ENCODE assay signal across 1 cellular context in the genomic region with DNA sequence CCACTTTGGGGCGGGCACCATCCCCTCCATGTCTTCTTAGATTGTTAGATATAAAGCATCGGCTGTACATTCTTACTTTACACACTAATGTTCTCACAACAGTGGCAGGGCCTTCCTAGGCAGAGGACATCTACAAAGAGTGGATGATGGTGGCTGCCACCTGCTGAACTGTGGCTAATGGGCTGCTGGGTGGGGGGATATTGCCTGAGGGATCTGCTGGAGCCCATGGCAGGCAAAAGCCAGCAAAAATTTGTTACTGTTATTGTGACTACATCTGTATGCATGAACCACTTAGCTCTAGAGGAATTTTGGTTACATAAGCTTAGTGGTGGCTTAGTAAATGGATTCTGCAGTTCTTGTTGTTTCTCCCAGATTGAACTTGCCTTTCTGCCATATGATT.
TF ChIP-seq lines count a peak whose summit lies in the region.

No MANE protein-coding gene starts in this region.

TF ChIP-seq in WTC11, 78 proteins besides CTCF, POLR2A, EP300 and RAD21:
- TF ChIP-seq SOX15 (CRISPR knock-in tag; IDR thresholded peaks at IDR 0.05) (no peak), ZNF121 (CRISPR knock-in tag; IDR thresholded peaks at IDR 0.05) (no peak), CREM (CRISPR knock-in tag; IDR thresholded peaks at IDR 0.05) (no peak), RELA (CRISPR knock-in tag; IDR thresholded peaks at IDR 0.05; ENCODE audit: borderline replicate concordance) (no peak), GRHL2 (CRISPR knock-in tag; IDR thresholded peaks at IDR 0.05; ENCODE audit: insufficient replicate concordance, severe bottlenecking) (no peak), ZNF138 (CRISPR knock-in tag; conservative IDR thresholded peaks at IDR 0.05) (no peak), NR2C2 (CRISPR knock-in tag; IDR thresholded peaks at IDR 0.05) (no peak), NFATC4 (CRISPR knock-in tag; IDR thresholded peaks at IDR 0.05) (no peak), EMX1 (CRISPR knock-in tag; IDR thresholded peaks at IDR 0.05) (no peak), GABPB1 (CRISPR knock-in tag; IDR thresholded peaks at IDR 0.05) (no peak)
- TF ChIP-seq, protein P1, sequence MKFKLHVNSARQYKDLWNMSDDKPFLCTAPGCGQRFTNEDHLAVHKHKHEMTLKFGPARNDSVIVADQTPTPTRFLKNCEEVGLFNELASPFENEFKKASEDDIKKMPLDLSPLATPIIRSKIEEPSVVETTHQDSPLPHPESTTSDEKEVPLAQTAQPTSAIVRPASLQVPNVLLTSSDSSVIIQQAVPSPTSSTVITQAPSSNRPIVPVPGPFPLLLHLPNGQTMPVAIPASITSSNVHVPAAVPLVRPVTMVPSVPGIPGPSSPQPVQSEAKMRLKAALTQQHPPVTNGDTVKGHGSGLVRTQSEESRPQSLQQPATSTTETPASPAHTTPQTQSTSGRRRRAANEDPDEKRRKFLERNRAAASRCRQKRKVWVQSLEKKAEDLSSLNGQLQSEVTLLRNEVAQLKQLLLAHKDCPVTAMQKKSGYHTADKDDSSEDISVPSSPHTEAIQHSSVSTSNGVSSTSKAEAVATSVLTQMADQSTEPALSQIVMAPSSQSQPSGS (CRISPR knock-in tag; IDR thresholded peaks at IDR 0.05; ENCODE audit: borderline replicate concordance, low read depth) = no peak
- TF ChIP-seq, protein P2, sequence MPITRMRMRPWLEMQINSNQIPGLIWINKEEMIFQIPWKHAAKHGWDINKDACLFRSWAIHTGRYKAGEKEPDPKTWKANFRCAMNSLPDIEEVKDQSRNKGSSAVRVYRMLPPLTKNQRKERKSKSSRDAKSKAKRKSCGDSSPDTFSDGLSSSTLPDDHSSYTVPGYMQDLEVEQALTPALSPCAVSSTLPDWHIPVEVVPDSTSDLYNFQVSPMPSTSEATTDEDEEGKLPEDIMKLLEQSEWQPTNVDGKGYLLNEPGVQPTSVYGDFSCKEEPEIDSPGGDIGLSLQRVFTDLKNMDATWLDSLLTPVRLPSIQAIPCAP (CRISPR knock-in tag; IDR thresholded peaks at IDR 0.05) = no peak
- TF ChIP-seq, protein P3, sequence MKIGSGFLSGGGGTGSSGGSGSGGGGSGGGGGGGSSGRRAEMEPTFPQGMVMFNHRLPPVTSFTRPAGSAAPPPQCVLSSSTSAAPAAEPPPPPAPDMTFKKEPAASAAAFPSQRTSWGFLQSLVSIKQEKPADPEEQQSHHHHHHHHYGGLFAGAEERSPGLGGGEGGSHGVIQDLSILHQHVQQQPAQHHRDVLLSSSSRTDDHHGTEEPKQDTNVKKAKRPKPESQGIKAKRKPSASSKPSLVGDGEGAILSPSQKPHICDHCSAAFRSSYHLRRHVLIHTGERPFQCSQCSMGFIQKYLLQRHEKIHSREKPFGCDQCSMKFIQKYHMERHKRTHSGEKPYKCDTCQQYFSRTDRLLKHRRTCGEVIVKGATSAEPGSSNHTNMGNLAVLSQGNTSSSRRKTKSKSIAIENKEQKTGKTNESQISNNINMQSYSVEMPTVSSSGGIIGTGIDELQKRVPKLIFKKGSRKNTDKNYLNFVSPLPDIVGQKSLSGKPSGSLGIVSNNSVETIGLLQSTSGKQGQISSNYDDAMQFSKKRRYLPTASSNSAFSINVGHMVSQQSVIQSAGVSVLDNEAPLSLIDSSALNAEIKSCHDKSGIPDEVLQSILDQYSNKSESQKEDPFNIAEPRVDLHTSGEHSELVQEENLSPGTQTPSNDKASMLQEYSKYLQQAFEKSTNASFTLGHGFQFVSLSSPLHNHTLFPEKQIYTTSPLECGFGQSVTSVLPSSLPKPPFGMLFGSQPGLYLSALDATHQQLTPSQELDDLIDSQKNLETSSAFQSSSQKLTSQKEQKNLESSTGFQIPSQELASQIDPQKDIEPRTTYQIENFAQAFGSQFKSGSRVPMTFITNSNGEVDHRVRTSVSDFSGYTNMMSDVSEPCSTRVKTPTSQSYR (CRISPR knock-in tag; IDR thresholded peaks at IDR 0.05) = no peak
- TF ChIP-seq, protein P4, sequence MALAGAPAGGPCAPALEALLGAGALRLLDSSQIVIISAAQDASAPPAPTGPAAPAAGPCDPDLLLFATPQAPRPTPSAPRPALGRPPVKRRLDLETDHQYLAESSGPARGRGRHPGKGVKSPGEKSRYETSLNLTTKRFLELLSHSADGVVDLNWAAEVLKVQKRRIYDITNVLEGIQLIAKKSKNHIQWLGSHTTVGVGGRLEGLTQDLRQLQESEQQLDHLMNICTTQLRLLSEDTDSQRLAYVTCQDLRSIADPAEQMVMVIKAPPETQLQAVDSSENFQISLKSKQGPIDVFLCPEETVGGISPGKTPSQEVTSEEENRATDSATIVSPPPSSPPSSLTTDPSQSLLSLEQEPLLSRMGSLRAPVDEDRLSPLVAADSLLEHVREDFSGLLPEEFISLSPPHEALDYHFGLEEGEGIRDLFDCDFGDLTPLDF (CRISPR knock-in tag; IDR thresholded peaks at IDR 0.05) = no peak
- TF ChIP-seq, protein P5, sequence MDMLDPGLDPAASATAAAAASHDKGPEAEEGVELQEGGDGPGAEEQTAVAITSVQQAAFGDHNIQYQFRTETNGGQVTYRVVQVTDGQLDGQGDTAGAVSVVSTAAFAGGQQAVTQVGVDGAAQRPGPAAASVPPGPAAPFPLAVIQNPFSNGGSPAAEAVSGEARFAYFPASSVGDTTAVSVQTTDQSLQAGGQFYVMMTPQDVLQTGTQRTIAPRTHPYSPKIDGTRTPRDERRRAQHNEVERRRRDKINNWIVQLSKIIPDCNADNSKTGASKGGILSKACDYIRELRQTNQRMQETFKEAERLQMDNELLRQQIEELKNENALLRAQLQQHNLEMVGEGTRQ (CRISPR knock-in tag; IDR thresholded peaks at IDR 0.05) = no peak
- TF ChIP-seq, protein P6, sequence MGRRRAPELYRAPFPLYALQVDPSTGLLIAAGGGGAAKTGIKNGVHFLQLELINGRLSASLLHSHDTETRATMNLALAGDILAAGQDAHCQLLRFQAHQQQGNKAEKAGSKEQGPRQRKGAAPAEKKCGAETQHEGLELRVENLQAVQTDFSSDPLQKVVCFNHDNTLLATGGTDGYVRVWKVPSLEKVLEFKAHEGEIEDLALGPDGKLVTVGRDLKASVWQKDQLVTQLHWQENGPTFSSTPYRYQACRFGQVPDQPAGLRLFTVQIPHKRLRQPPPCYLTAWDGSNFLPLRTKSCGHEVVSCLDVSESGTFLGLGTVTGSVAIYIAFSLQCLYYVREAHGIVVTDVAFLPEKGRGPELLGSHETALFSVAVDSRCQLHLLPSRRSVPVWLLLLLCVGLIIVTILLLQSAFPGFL (CRISPR knock-in tag; IDR thresholded peaks at IDR 0.05; ENCODE audit: borderline replicate concordance) = no peak
- TF ChIP-seq, protein P7, sequence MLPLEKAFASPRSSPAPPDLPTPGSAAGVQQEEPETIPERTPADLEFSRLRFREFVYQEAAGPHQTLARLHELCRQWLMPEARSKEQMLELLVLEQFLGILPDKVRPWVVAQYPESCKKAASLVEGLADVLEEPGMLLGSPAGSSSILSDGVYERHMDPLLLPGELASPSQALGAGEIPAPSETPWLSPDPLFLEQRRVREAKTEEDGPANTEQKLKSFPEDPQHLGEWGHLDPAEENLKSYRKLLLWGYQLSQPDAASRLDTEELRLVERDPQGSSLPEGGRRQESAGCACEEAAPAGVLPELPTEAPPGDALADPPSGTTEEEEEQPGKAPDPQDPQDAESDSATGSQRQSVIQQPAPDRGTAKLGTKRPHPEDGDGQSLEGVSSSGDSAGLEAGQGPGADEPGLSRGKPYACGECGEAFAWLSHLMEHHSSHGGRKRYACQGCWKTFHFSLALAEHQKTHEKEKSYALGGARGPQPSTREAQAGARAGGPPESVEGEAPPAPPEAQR (CRISPR knock-in tag; IDR thresholded peaks at IDR 0.05) = no peak
- TF ChIP-seq, protein P8, sequence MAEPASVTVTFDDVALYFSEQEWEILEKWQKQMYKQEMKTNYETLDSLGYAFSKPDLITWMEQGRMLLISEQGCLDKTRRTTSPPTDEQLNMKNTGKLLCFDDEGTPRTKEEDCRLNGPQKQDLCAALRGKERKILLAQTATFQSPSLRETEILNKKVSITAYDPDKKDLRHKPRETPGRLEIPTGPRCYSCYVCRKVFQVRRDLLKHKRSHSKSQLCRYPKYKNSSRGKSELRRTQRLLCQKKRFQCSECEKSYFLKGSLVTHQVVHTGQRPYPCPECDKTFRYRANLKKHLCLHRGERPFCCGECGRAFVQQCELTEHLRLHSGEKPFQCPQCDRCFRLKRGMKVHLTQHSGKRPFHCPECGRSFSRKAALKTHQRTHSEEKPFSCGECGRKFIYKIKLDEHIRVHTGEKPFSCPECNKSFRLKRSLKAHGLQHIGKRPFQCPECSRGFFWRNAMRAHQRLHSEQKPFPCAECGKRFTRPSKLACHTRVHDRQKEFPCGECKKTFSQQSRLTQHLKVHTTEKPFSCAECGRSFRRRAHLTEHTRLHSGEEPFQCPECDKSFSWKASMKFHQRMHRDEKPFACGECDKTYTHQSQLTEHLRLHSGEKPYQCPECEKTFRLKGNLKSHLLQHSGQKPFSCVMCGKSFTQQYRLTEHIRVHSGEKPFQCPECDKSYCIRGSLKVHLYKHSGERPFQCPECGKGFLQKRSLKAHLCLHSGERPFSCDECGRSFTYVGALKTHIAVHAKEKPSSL (CRISPR knock-in tag; conservative IDR thresholded peaks at IDR 0.05) = no peak
